Comparison of ENCODE assay signal across 15 cellular contexts in the genomic region with DNA sequence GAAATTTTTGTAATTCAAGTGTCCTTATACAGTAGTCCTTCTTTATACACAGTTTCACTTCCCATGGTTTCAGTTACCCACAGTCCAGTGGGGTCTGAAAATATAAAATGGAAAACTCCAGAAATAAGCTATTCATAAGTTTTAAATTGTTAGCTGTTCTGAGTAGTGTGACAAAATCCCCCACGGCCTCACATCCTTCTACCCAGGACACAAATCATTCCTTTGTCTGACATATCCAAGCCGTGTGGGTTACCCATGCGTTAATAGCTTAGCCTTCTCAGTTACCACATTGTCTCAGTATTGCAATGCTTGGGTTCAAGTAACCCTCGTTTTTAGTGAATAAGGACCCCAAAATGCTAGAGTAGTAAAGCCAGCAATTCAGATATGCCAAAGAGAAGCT.
DNase-seq lines count a peak whose midpoint lies in the region; ATAC-seq and TF ChIP-seq lines count a peak whose summit lies in the region.
"Had no signal": no experiment of that assay in that cellular context is flagged by ENCODE, and none has a peak within 500 bp of the region (broad histone marks: within the 10 kb centered on the region; RNA-seq: fewer than 3 reads in every experiment).

No MANE protein-coding gene starts in this region.

- DNase-seq in Karpas-422 (peak; percentile 72), WERI-Rb-1 (peak; percentile 11), nephron progenitor cell (peak; percentile 6), NCI-H2081 treated with DMSO at 0.1 percent for 48 hours (lab: John Stamatoyannopoulos, UW) (no peak)
- DNase-seq: CD8-positive, alpha-beta T cell; COR-L47; DMS 273 treated with DMSO at 0.1 percent for 48 hours had no signal

- H3K9me3 Mint-ChIP-seq in nephron progenitor cell = peaks cover 4% of the 10 kb centered on the region

- H3K36me3 ChIP-seq in Karpas-422 (ENCODE audit: insufficient read depth, low read length) (no peaks in the 10 kb centered on the region), OCI-LY3 (replicated peaks; ENCODE audit: low read depth, low read length) (no peaks in the 10 kb centered on the region), WERI-Rb-1 (no peaks in the 10 kb centered on the region)
- H3K36me3 ChIP-seq: BLaER1 treated with 17β-estradiol and CSF1 and Interleukin-3, amounts not matched to agents 10 nM and 100 nM; HAP-1 had no signal

- peak overlapping the region; percentile 52 for H3K9ac ChIP-seq in Karpas-422 (ENCODE audit: low read length)
- H3K9ac ChIP-seq in OCI-LY3 (ENCODE audit: low read length) = no peak overlapping the region
- H3K9ac ChIP-seq: BLaER1 treated with 17β-estradiol and CSF1 and Interleukin-3, amounts not matched to agents 10 nM and 100 nM had no signal

- TF ChIP-seq CTCF in OCI-LY3 (IDR thresholded peaks at IDR 0.05; ENCODE audit: low read depth, low read length) (no peak), WERI-Rb-1 (IDR thresholded peaks at IDR 0.05; ENCODE audit: low read depth, low read length) (no peak), nephron progenitor cell (IDR thresholded peaks at IDR 0.05) (no peak)

- peak overlapping the region; percentile 51 for H2AFZ ChIP-seq in Karpas-422 (ENCODE audit: low read length)
- peak overlapping the region; percentile 73; the same call in 1 of the 2 replicates for H2AFZ ChIP-seq in OCI-LY3 (ENCODE audit: low read depth, low read length)

- H3K4me3 Mint-ChIP-seq in nephron progenitor cell = no peak overlapping the region
- H3K4me3 Mint-ChIP-seq: B cell; CD8-positive, alpha-beta T cell; IgD-negative memory B cell had no signal

- H3K27ac Mint-ChIP-seq in nephron progenitor cell = no peak overlapping the region
- H3K27ac Mint-ChIP-seq: B cell; CD8-positive, alpha-beta T cell; IgD-negative memory B cell had no signal

- H3K4me3 ChIP-seq in Karpas-422 (ENCODE audit: low read length) (peak overlapping the region; percentile 46), OCI-LY3 (ENCODE audit: low read length) (peak overlapping the region; percentile 26; the same call in 1 of the 2 replicates), WERI-Rb-1 (ENCODE audit: low read depth, low read length) (no peak overlapping the region)
- H3K4me3 ChIP-seq: BLaER1 treated with 17β-estradiol and CSF1 and Interleukin-3, amounts not matched to agents 10 nM and 100 nM; HAP-1 had no signal

- ATAC-seq in GM21515 (IDR thresholded peaks at IDR 0.05; ENCODE audit: unreplicated experiment) (no peak), GM21423 (IDR thresholded peaks at IDR 0.05; ENCODE audit: unreplicated experiment) (no peak)
- ATAC-seq: CD8-positive, alpha-beta T cell; HepG2 had no signal

- peaks cover 26% of the 10 kb centered on the region for H3K4me1 Mint-ChIP-seq in nephron progenitor cell
- H3K4me1 Mint-ChIP-seq: B cell, IgD-negative memory B cell had no signal

- H3K9me3 ChIP-seq in Karpas-422 (ENCODE audit: low read length) (no peaks in the 10 kb centered on the region), OCI-LY3 (ENCODE audit: insufficient read depth, low read length) (no peaks in the 10 kb centered on the region), WERI-Rb-1 (ENCODE audit: severe bottlenecking) (no peaks in the 10 kb centered on the region)
- H3K9me3 ChIP-seq: BLaER1 treated with 17β-estradiol and CSF1 and Interleukin-3, amounts not matched to agents 10 nM and 100 nM; HAP-1 had no signal

- H3K4me2 ChIP-seq in Karpas-422 (ENCODE audit: low read depth, low read length, poor library complexity, severe bottlenecking) (peak overlapping the region; percentile 65), OCI-LY3 (ENCODE audit: low read length) (peak overlapping the region; percentile 30)

- H3K27ac ChIP-seq in Karpas-422 (ENCODE audit: low read length) (peak overlapping the region; percentile 96), OCI-LY3 (ENCODE audit: low read length) (peak overlapping the region; percentile 55), WERI-Rb-1 (no peak overlapping the region)
- H3K27ac ChIP-seq: BLaER1 treated with 17β-estradiol and CSF1 and Interleukin-3, amounts not matched to agents 10 nM and 100 nM had no signal

- H4K20me1 ChIP-seq in Karpas-422 (ENCODE audit: insufficient read depth, low read depth, low read length) (no peaks in the 10 kb centered on the region), OCI-LY3 (ENCODE audit: insufficient read depth, low read length) (no peaks in the 10 kb centered on the region)
- H4K20me1 ChIP-seq: BLaER1 treated with 17β-estradiol and CSF1 and Interleukin-3, amounts not matched to agents 10 nM and 100 nM had no signal

- H3K4me1 ChIP-seq in Karpas-422 (ENCODE audit: low read length) (peaks cover 64% of the 10 kb centered on the region), OCI-LY3 (ENCODE audit: low read length) (peaks cover 15% of the 10 kb centered on the region)
- H3K4me1 ChIP-seq: HAP-1 had no signal

- H3K9me2 ChIP-seq in Karpas-422 (replicated peaks; ENCODE audit: insufficient read depth, low read length) = no peaks in the 10 kb centered on the region

- no peaks in the 10 kb centered on the region for H3K79me2 ChIP-seq in Karpas-422 (ENCODE audit: low read length)
- no peaks in the 10 kb centered on the region for H3K79me2 ChIP-seq in OCI-LY3 (ENCODE audit: low read length)

- H3K27me3 ChIP-seq in Karpas-422 (ENCODE audit: low read length) = no peaks in the 10 kb centered on the region
- H3K27me3 ChIP-seq in OCI-LY3 (ENCODE audit: low read depth, low read length) = no peaks in the 10 kb centered on the region
- no peaks in the 10 kb centered on the region for H3K27me3 ChIP-seq in WERI-Rb-1 (ENCODE audit: insufficient read depth, low read depth, severe bottlenecking)
- H3K27me3 ChIP-seq: BLaER1 treated with 17β-estradiol and CSF1 and Interleukin-3, amounts not matched to agents 10 nM and 100 nM had no signal

- no peaks in the 10 kb centered on the region for H3K27me3 Mint-ChIP-seq in nephron progenitor cell (ENCODE audit: low read depth, poor library complexity)
- H3K27me3 Mint-ChIP-seq: B cell, IgD-negative memory B cell had no signal

- H3K36me3 Mint-ChIP-seq in nephron progenitor cell (ENCODE audit: low read depth) = no peaks in the 10 kb centered on the region
- H3K36me3 Mint-ChIP-seq: CD8-positive, alpha-beta T cell; IgD-negative memory B cell had no signal
